In genomic region chr2:153455403-153455802, GRCh38 we compare ENCODE assay signal across 1 cellular context.
TF ChIP-seq lines count a peak whose summit lies in the region.

No MANE protein-coding gene starts in this region.

TF ChIP-seq in H1, 55 proteins besides CTCF, POLR2A, EP300 and RAD21:
- TF ChIP-seq POU5F1 (IDR thresholded peaks at IDR 0.05; ENCODE audit: low read depth, low read length) (no peak), CBX5 (IDR thresholded peaks at IDR 0.05; ENCODE audit: low read depth, low read length) (no peak), JUN (IDR thresholded peaks at IDR 0.05; ENCODE audit: low read depth, low read length) (no peak), ATF3 (IDR thresholded peaks at IDR 0.05; ENCODE audit: insufficient read depth, low read depth, low read length) (no peak)
